ENCODE assay signal across 19 cellular contexts in genomic region chr1:32666866-32667566, GRCh38. TPM values are rescaled to one million over a fixed set of nuclear protein-coding genes. Genes with fewer than 3 reads are reported as not detected.
DNase-seq lines count a peak whose midpoint lies in the region; ATAC-seq and TF ChIP-seq lines count a peak whose summit lies in the region.
"Had no signal": no experiment of that assay in that cellular context is flagged by ENCODE, and none has a peak within 500 bp of the region (broad histone marks: within the 10 kb centered on the region; RNA-seq: fewer than 3 reads in every experiment).

No MANE protein-coding gene starts in this region.

- H3K9me3 ChIP-seq in mucosa of descending colon: no peaks in the 10 kb centered on the region
- H3K9me3 ChIP-seq: spleen, thoracic aorta had no signal

- H3K4me3 ChIP-seq in fibroblast of pulmonary artery (replicated peaks; ENCODE audit: low read depth, low read length): no peak overlapping the region
- H3K4me3 ChIP-seq in mucosa of descending colon: no peak overlapping the region
- H3K4me3 ChIP-seq: spleen, thoracic aorta had no signal

- H3K36me3 ChIP-seq in mucosa of descending colon (ENCODE audit: low read depth): peaks cover 15% of the 10 kb centered on the region

- in situ Hi-C loops in ACHN (cut with HindIII; ENCODE audit: low pct_ligation_motif_present, low pct_unique_long_range_greater_than_20kb, low sequenced_read_pairs): no loop called here

- no peaks in the 10 kb centered on the region for H3K9me3 Mint-ChIP-seq in nephron progenitor cell
- H3K9me3 Mint-ChIP-seq: activated naive CD4-positive, alpha-beta T cell treated with anti-CD3 and anti-CD28 coated beads for 36 hours; CD14-positive monocyte; memory B cell; neural crest cell had no signal

- H3K4me1 Mint-ChIP-seq in nephron progenitor cell: peaks cover 25% of the 10 kb centered on the region
- H3K4me1 Mint-ChIP-seq: CD14-positive monocyte, memory B cell, neural crest cell had no signal

- H3K36me3 Mint-ChIP-seq in nephron progenitor cell (ENCODE audit: low read depth): peaks cover 83% of the 10 kb centered on the region

- no peaks in the 10 kb centered on the region for H3K4me1 ChIP-seq in mucosa of descending colon (ENCODE audit: low read depth)

- peak overlapping the region; percentile 13 for H3K4me3 Mint-ChIP-seq in nephron progenitor cell
- H3K4me3 Mint-ChIP-seq: activated CD4-positive, alpha-beta T cell treated with anti-CD3 and anti-CD28 coated beads for 36 hours; activated naive CD4-positive, alpha-beta T cell treated with anti-CD3 and anti-CD28 coated beads for 36 hours; CD14-positive monocyte; memory B cell; neural crest cell had no signal

- peak; percentile 63 for DNase-seq in ACHN
- peak; percentile 33 for DNase-seq in SW480 (ENCODE audit: low spot score)
- DNase-seq in fibroblast of pulmonary artery (ENCODE audit: low read depth): peak; percentile 9
- no peak for DNase-seq in nephron progenitor cell
- no peak for DNase-seq in OCI-M2 (lab: John Stamatoyannopoulos, UW; ENCODE audit: unreplicated experiment)
- DNase-seq in NCI-H1694 treated with DMSO at 0.1 percent for 48 hours (lab: John Stamatoyannopoulos, UW): no peak
- no peak for DNase-seq in amygdala (lab: John Stamatoyannopoulos, UW)
- DNase-seq in mucosa of descending colon: no peak
- DNase-seq: activated CD4-positive, alpha-beta T cell treated with anti-CD3 and anti-CD28 coated beads for 36 hours; activated naive CD4-positive, alpha-beta T cell treated with anti-CD3 and anti-CD28 coated beads for 36 hours; dermis blood vessel endothelial cell; spleen; stimulated activated CD8-positive, alpha-beta memory T cell treated with anti-CD3 and anti-CD28 coated beads, Interleukin-4, amount 100 ng/mL, for 48 hours had no signal

- intact Hi-C loops in mucosa of descending colon (cut with DNase I, micrococcal nuclease): no loop called here

- H3K27ac Mint-ChIP-seq in nephron progenitor cell: peak overlapping the region; percentile 87
- H3K27ac Mint-ChIP-seq: activated CD4-positive, alpha-beta T cell treated with anti-CD3 and anti-CD28 coated beads for 36 hours; activated naive CD4-positive, alpha-beta T cell treated with anti-CD3 and anti-CD28 coated beads for 36 hours; memory B cell had no signal

- ATAC-seq in mucosa of descending colon: no peak
- ATAC-seq: activated CD4-positive, alpha-beta T cell treated with anti-CD3 and anti-CD28 coated beads for 36 hours; Panc1; SK-N-SH treated with all-trans-retinoic acid at 6 μM for 48 hours had no signal

- H3K27me3 Mint-ChIP-seq in nephron progenitor cell (ENCODE audit: low read depth, poor library complexity): no peaks in the 10 kb centered on the region
- H3K27me3 Mint-ChIP-seq: activated CD4-positive, alpha-beta T cell treated with anti-CD3 and anti-CD28 coated beads for 36 hours; memory B cell had no signal

- TF ChIP-seq CTCF in fibroblast of pulmonary artery (IDR thresholded peaks at IDR 0.05; ENCODE audit: low read length, missing control alignments) (no peak), nephron progenitor cell (IDR thresholded peaks at IDR 0.05) (no peak), mucosa of descending colon (IDR thresholded peaks at IDR 0.05) (no peak)

RNA-seq across cellular contexts. Expression of gene RBBP4, which starts 16.0 kb away (rescaled TPM):
- total RNA-seq in mucosa of descending colon: 100 to 1,000 TPM; 120 to 156 (median 136) TPM

RNA-seq across cellular contexts. Expression of gene ZBTB8OS, which starts 16.7 kb away (rescaled TPM):
- total RNA-seq in mucosa of descending colon: 10 to 100 TPM; 40.4 to 45.4 (median 40.9) TPM

RNA-seq across cellular contexts. Expression of gene SYNC, which starts 35.6 kb away (rescaled TPM):
- 10 to 100 TPM; 14.3 to 19.2 (median 14.6) TPM for total RNA-seq in mucosa of descending colon
- total RNA-seq: activated CD4-positive, alpha-beta T cell treated with anti-CD3 and anti-CD28 coated beads for 36 hours; activated naive CD4-positive, alpha-beta T cell treated with anti-CD3 and anti-CD28 coated beads for 36 hours had no signal

Comparison
In these comparisons a context has a peak if more than half of its experiments do, and no peak if none do; other contexts are left out.
1. DNase-seq: peak in ACHN (single experiment), SW480 (single experiment) and fibroblast of pulmonary artery (single experiment); none in nephron progenitor cell (single experiment), OCI-M2 (single experiment), NCI-H1694 treated with DMSO at 0.1 percent for 48 hours (single experiment), amygdala (0 of 56) and mucosa of descending colon (0 of 3).